Comparison of ENCODE assay signal across 1 cellular context in the genomic region with DNA sequence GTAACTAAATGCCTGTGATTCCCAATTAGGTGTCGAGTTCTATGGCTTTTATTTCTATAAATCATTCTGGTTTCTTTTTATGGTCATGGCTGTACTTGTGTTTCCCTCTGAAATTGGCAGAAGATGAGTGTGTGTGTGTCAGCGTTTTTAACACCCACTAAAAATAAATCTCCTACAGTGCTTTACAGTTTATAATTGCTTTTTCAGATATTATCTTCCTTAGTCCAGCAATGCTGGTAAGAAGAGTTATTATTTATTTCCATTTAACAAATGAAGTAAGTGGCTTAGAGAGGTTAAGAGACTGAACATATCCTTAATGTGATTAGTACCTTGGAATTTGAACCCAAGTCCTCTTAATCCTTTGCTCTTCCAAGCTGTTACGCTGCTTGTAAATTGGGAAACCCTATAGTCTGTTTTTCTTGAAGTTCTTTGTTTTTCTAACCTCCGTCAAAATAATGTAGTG.
TF ChIP-seq lines count a peak whose summit lies in the region.

No MANE protein-coding gene starts in this region.

TF ChIP-seq in HEK293, 187 proteins besides CTCF, POLR2A, EP300 and RAD21 (continued from another document):
- TF ChIP-seq, protein P1, sequence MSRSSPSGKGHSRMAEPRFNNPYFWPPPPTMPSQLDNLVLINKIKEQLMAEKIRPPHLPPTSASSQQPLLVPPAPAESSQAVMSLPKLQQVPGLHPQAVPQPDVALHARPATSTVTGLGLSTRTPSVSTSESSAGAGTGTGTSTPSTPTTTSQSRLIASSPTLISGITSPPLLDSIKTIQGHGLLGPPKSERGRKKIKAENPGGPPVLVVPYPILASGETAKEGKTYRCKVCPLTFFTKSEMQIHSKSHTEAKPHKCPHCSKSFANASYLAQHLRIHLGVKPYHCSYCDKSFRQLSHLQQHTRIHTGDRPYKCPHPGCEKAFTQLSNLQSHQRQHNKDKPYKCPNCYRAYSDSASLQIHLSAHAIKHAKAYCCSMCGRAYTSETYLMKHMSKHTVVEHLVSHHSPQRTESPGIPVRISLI (tag by site-specific recombination; IDR thresholded peaks at IDR 0.05): 0 out of 2 replicates have a peak, but pooled peaks have one; percentile 39
- TF ChIP-seq REPIN1 (tag by site-specific recombination; IDR thresholded peaks at IDR 0.05; ENCODE audit: low read depth) (no peak), ZNF416 (tag by site-specific recombination; IDR thresholded peaks at IDR 0.05) (no peak), ZNF23 (tag by site-specific recombination; IDR thresholded peaks at IDR 0.05; ENCODE audit: borderline replicate concordance) (no peak), ZNF670 (tag by site-specific recombination; IDR thresholded peaks at IDR 0.05; ENCODE audit: low read depth) (no peak), WT1 (tag by site-specific recombination; IDR thresholded peaks at IDR 0.05) (peak; percentile 92), ZFP41 (tag by site-specific recombination; IDR thresholded peaks at IDR 0.05; ENCODE audit: borderline replicate concordance) (no peak), ZNF354C (tag by site-specific recombination; IDR thresholded peaks at IDR 0.05; ENCODE audit: borderline replicate concordance, low read depth) (no peak), ZSCAN23 (tag by site-specific recombination; IDR thresholded peaks at IDR 0.05) (peak; percentile 23; the same call in 1 of the 2 replicates), ZFHX2 (tag by site-specific recombination; conservative IDR thresholded peaks at IDR 0.05) (0 out of 2 replicates have a peak, but pooled peaks have one; percentile 41), ZNF830 (tag by site-specific recombination; IDR thresholded peaks at IDR 0.05; ENCODE audit: low read depth) (no peak), ZNF530 (tag by site-specific recombination; IDR thresholded peaks at IDR 0.05; ENCODE audit: low read depth) (no peak), ZNF202 (tag by site-specific recombination; IDR thresholded peaks at IDR 0.05; ENCODE audit: borderline replicate concordance) (no peak), ZXDB (tag by site-specific recombination; IDR thresholded peaks at IDR 0.05) (peak; percentile 87), ZNF16 (tag by site-specific recombination; IDR thresholded peaks at IDR 0.05; ENCODE audit: low read depth) (no peak), ZNF777 (tag by site-specific recombination; IDR thresholded peaks at IDR 0.05; ENCODE audit: borderline replicate concordance) (no peak), ZNF660 (tag by site-specific recombination; IDR thresholded peaks at IDR 0.05) (no peak), GLI2 (tag by site-specific recombination; IDR thresholded peaks at IDR 0.05; ENCODE audit: borderline replicate concordance, low read depth) (peak; percentile 89), ZNF2 (tag by site-specific recombination; IDR thresholded peaks at IDR 0.05) (peak; percentile 56; the same call in 1 of the 2 replicates), ZNF324 (tag by site-specific recombination; IDR thresholded peaks at IDR 0.05) (no peak), ZFP37 (tag by site-specific recombination; IDR thresholded peaks at IDR 0.05) (no peak), ZNF571 (tag by site-specific recombination; IDR thresholded peaks at IDR 0.05) (no peak), BCL11A (tag by site-specific recombination; IDR thresholded peaks at IDR 0.05; ENCODE audit: low read depth) (peak; percentile 91), ZNF10 (tag by site-specific recombination; IDR thresholded peaks at IDR 0.05) (no peak; the same call in 1 of the 2 replicates)
- TF ChIP-seq, protein P2, sequence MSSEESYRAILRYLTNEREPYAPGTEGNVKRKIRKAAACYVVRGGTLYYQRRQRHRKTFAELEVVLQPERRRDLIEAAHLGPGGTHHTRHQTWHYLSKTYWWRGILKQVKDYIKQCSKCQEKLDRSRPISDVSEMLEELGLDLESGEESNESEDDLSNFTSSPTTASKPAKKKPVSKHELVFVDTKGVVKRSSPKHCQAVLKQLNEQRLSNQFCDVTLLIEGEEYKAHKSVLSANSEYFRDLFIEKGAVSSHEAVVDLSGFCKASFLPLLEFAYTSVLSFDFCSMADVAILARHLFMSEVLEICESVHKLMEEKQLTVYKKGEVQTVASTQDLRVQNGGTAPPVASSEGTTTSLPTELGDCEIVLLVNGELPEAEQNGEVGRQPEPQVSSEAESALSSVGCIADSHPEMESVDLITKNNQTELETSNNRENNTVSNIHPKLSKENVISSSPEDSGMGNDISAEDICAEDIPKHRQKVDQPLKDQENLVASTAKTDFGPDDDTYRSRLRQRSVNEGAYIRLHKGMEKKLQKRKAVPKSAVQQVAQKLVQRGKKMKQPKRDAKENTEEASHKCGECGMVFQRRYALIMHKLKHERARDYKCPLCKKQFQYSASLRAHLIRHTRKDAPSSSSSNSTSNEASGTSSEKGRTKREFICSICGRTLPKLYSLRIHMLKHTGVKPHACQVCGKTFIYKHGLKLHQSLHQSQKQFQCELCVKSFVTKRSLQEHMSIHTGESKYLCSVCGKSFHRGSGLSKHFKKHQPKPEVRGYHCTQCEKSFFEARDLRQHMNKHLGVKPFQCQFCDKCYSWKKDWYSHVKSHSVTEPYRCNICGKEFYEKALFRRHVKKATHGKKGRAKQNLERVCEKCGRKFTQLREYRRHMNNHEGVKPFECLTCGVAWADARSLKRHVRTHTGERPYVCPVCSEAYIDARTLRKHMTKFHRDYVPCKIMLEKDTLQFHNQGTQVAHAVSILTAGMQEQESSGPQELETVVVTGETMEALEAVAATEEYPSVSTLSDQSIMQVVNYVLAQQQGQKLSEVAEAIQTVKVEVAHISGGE (tag by site-specific recombination; conservative IDR thresholded peaks at IDR 0.05; ENCODE audit: low read depth): no peak
- TF ChIP-seq, protein P3, sequence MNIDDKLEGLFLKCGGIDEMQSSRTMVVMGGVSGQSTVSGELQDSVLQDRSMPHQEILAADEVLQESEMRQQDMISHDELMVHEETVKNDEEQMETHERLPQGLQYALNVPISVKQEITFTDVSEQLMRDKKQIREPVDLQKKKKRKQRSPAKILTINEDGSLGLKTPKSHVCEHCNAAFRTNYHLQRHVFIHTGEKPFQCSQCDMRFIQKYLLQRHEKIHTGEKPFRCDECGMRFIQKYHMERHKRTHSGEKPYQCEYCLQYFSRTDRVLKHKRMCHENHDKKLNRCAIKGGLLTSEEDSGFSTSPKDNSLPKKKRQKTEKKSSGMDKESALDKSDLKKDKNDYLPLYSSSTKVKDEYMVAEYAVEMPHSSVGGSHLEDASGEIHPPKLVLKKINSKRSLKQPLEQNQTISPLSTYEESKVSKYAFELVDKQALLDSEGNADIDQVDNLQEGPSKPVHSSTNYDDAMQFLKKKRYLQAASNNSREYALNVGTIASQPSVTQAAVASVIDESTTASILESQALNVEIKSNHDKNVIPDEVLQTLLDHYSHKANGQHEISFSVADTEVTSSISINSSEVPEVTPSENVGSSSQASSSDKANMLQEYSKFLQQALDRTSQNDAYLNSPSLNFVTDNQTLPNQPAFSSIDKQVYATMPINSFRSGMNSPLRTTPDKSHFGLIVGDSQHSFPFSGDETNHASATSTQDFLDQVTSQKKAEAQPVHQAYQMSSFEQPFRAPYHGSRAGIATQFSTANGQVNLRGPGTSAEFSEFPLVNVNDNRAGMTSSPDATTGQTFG (tag by site-specific recombination; IDR thresholded peaks at IDR 0.05; ENCODE audit: borderline replicate concordance): no peak
- TF ChIP-seq, protein P4, sequence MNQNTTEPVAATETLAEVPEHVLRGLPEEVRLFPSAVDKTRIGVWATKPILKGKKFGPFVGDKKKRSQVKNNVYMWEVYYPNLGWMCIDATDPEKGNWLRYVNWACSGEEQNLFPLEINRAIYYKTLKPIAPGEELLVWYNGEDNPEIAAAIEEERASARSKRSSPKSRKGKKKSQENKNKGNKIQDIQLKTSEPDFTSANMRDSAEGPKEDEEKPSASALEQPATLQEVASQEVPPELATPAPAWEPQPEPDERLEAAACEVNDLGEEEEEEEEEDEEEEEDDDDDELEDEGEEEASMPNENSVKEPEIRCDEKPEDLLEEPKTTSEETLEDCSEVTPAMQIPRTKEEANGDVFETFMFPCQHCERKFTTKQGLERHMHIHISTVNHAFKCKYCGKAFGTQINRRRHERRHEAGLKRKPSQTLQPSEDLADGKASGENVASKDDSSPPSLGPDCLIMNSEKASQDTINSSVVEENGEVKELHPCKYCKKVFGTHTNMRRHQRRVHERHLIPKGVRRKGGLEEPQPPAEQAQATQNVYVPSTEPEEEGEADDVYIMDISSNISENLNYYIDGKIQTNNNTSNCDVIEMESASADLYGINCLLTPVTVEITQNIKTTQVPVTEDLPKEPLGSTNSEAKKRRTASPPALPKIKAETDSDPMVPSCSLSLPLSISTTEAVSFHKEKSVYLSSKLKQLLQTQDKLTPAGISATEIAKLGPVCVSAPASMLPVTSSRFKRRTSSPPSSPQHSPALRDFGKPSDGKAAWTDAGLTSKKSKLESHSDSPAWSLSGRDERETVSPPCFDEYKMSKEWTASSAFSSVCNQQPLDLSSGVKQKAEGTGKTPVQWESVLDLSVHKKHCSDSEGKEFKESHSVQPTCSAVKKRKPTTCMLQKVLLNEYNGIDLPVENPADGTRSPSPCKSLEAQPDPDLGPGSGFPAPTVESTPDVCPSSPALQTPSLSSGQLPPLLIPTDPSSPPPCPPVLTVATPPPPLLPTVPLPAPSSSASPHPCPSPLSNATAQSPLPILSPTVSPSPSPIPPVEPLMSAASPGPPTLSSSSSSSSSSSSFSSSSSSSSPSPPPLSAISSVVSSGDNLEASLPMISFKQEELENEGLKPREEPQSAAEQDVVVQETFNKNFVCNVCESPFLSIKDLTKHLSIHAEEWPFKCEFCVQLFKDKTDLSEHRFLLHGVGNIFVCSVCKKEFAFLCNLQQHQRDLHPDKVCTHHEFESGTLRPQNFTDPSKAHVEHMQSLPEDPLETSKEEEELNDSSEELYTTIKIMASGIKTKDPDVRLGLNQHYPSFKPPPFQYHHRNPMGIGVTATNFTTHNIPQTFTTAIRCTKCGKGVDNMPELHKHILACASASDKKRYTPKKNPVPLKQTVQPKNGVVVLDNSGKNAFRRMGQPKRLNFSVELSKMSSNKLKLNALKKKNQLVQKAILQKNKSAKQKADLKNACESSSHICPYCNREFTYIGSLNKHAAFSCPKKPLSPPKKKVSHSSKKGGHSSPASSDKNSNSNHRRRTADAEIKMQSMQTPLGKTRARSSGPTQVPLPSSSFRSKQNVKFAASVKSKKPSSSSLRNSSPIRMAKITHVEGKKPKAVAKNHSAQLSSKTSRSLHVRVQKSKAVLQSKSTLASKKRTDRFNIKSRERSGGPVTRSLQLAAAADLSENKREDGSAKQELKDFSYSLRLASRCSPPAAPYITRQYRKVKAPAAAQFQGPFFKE (tag by site-specific recombination; IDR thresholded peaks at IDR 0.05; ENCODE audit: borderline replicate concordance): no peak
- TF ChIP-seq, protein P5, sequence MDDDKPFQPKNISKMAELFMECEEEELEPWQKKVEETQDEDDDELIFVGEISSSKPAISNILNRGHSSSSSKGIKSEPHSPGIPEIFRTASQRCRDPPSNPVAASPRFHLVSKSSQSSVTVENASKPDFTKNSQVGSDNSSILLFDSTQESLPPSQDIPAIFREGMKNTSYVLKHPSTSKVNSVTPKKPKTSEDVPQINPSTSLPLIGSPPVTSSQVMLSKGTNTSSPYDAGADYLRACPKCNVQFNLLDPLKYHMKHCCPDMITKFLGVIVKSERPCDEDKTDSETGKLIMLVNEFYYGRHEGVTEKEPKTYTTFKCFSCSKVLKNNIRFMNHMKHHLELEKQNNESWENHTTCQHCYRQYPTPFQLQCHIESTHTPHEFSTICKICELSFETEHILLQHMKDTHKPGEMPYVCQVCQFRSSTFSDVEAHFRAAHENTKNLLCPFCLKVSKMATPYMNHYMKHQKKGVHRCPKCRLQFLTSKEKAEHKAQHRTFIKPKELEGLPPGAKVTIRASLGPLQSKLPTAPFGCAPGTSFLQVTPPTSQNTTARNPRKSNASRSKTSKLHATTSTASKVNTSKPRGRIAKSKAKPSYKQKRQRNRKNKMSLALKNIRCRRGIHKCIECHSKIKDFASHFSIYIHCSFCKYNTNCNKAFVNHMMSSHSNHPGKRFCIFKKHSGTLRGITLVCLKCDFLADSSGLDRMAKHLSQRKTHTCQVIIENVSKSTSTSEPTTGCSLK (tag by site-specific recombination; IDR thresholded peaks at IDR 0.05): no peak
- TF ChIP-seq, protein P6, sequence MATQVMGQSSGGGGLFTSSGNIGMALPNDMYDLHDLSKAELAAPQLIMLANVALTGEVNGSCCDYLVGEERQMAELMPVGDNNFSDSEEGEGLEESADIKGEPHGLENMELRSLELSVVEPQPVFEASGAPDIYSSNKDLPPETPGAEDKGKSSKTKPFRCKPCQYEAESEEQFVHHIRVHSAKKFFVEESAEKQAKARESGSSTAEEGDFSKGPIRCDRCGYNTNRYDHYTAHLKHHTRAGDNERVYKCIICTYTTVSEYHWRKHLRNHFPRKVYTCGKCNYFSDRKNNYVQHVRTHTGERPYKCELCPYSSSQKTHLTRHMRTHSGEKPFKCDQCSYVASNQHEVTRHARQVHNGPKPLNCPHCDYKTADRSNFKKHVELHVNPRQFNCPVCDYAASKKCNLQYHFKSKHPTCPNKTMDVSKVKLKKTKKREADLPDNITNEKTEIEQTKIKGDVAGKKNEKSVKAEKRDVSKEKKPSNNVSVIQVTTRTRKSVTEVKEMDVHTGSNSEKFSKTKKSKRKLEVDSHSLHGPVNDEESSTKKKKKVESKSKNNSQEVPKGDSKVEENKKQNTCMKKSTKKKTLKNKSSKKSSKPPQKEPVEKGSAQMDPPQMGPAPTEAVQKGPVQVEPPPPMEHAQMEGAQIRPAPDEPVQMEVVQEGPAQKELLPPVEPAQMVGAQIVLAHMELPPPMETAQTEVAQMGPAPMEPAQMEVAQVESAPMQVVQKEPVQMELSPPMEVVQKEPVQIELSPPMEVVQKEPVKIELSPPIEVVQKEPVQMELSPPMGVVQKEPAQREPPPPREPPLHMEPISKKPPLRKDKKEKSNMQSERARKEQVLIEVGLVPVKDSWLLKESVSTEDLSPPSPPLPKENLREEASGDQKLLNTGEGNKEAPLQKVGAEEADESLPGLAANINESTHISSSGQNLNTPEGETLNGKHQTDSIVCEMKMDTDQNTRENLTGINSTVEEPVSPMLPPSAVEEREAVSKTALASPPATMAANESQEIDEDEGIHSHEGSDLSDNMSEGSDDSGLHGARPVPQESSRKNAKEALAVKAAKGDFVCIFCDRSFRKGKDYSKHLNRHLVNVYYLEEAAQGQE (tag by site-specific recombination; IDR thresholded peaks at IDR 0.05): no peak
- TF ChIP-seq, protein P7, sequence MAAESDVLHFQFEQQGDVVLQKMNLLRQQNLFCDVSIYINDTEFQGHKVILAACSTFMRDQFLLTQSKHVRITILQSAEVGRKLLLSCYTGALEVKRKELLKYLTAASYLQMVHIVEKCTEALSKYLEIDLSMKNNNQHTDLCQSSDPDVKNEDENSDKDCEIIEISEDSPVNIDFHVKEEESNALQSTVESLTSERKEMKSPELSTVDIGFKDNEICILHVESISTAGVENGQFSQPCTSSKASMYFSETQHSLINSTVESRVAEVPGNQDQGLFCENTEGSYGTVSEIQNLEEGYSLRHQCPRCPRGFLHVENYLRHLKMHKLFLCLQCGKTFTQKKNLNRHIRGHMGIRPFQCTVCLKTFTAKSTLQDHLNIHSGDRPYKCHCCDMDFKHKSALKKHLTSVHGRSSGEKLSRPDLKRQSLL (tag by site-specific recombination; IDR thresholded peaks at IDR 0.05): no peak
- TF ChIP-seq, protein P8, sequence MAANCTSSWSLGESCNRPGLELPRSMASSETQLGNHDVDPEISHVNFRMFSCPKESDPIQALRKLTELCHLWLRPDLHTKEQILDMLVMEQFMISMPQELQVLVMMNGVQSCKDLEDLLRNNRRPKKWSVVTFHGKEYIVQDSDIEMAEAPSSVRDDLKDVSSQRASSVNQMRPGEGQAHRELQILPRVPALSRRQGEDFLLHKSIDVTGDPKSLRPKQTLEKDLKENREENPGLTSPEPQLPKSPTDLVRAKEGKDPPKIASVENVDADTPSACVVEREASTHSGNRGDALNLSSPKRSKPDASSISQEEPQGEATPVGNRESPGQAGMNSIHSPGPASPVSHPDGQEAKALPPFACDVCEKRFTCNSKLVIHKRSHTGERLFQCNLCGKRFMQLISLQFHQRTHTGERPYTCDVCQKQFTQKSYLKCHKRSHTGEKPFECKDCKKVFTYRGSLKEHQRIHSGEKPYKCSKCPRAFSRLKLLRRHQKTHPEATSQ (tag by site-specific recombination; IDR thresholded peaks at IDR 0.05): no peak
